In the genomic region with DNA sequence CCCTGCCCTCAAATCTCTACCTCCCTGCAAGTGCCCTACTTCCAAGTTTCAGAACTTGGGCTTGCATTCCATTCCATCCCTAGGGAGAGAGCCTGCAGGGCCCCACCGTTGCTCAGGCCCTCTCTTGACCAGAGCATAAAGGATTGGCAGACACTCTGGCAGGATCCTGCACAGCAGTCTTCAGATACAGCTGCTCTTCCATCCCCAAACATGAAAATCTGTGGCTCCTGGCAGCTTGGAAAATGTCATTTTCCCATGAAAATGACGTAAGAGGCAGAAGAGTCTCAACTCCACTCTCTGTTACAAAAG, we compare ENCODE assay signal across 1 cellular context.
TF ChIP-seq lines count a peak whose summit lies in the region.

No MANE protein-coding gene starts in this region.

TF ChIP-seq in HEK293, 187 proteins besides CTCF, POLR2A, EP300 and RAD21 (continued from another document):
- TF ChIP-seq ZNF324 (tag by site-specific recombination; IDR thresholded peaks at IDR 0.05) (0 out of 2 replicates have a peak, but pooled peaks have one; percentile 1), ZNF292 (tag by site-specific recombination; IDR thresholded peaks at IDR 0.05; ENCODE audit: borderline replicate concordance, low read depth) (no peak), ZNF335 (tag by site-specific recombination; conservative IDR thresholded peaks at IDR 0.05) (no peak), ZNF600 (tag by site-specific recombination; IDR thresholded peaks at IDR 0.05) (0 out of 2 replicates have a peak, but pooled peaks have one; percentile 18), ZIC2 (tag by site-specific recombination; IDR thresholded peaks at IDR 0.05) (no peak), GFI1B (tag by site-specific recombination; IDR thresholded peaks at IDR 0.05) (no peak), ZFP69B (tag by site-specific recombination; IDR thresholded peaks at IDR 0.05) (peak; percentile 76; the same call in 1 of the 2 replicates), PRDM4 (tag by site-specific recombination; IDR thresholded peaks at IDR 0.05) (no peak), ZNF155 (tag by site-specific recombination; IDR thresholded peaks at IDR 0.05) (no peak), IKZF3 (tag by site-specific recombination; IDR thresholded peaks at IDR 0.05) (no peak; the same call in none of the 2 replicates), MEIS1 (CRISPR knock-in tag; IDR thresholded peaks at IDR 0.05; ENCODE audit: borderline replicate concordance) (no peak), ZBTB20 (tag by site-specific recombination; IDR thresholded peaks at IDR 0.05) (no peak), ZBTB48 (tag by site-specific recombination; IDR thresholded peaks at IDR 0.05) (0 out of 2 replicates have a peak, but pooled peaks have one; percentile 22), ZNF768 (tag by site-specific recombination; IDR thresholded peaks at IDR 0.05) (no peak), ZNF423 (tag by site-specific recombination; IDR thresholded peaks at IDR 0.05) (no peak), ZNF610 (tag by site-specific recombination; IDR thresholded peaks at IDR 0.05; ENCODE audit: borderline replicate concordance) (no peak), ZNF221 (tag by site-specific recombination; IDR thresholded peaks at IDR 0.05; ENCODE audit: borderline replicate concordance) (no peak), ZEB2 (tag by site-specific recombination; IDR thresholded peaks at IDR 0.05) (no peak), ZNF843 (tag by site-specific recombination; IDR thresholded peaks at IDR 0.05) (no peak), ZNF223 (tag by site-specific recombination; IDR thresholded peaks at IDR 0.05) (no peak), RBAK (tag by site-specific recombination; IDR thresholded peaks at IDR 0.05) (no peak), ZNF157 (tag by site-specific recombination; IDR thresholded peaks at IDR 0.05) (no peak), KLF9 (tag by site-specific recombination; IDR thresholded peaks at IDR 0.05; ENCODE audit: low read depth) (no peak), ZNF23 (tag by site-specific recombination; IDR thresholded peaks at IDR 0.05; ENCODE audit: borderline replicate concordance) (no peak), ZNF555 (tag by site-specific recombination; conservative IDR thresholded peaks at IDR 0.05) (no peak)
- TF ChIP-seq, protein P1, sequence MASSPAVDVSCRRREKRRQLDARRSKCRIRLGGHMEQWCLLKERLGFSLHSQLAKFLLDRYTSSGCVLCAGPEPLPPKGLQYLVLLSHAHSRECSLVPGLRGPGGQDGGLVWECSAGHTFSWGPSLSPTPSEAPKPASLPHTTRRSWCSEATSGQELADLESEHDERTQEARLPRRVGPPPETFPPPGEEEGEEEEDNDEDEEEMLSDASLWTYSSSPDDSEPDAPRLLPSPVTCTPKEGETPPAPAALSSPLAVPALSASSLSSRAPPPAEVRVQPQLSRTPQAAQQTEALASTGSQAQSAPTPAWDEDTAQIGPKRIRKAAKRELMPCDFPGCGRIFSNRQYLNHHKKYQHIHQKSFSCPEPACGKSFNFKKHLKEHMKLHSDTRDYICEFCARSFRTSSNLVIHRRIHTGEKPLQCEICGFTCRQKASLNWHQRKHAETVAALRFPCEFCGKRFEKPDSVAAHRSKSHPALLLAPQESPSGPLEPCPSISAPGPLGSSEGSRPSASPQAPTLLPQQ (tag by site-specific recombination; IDR thresholded peaks at IDR 0.05): peak; percentile 76
- TF ChIP-seq, protein P2, sequence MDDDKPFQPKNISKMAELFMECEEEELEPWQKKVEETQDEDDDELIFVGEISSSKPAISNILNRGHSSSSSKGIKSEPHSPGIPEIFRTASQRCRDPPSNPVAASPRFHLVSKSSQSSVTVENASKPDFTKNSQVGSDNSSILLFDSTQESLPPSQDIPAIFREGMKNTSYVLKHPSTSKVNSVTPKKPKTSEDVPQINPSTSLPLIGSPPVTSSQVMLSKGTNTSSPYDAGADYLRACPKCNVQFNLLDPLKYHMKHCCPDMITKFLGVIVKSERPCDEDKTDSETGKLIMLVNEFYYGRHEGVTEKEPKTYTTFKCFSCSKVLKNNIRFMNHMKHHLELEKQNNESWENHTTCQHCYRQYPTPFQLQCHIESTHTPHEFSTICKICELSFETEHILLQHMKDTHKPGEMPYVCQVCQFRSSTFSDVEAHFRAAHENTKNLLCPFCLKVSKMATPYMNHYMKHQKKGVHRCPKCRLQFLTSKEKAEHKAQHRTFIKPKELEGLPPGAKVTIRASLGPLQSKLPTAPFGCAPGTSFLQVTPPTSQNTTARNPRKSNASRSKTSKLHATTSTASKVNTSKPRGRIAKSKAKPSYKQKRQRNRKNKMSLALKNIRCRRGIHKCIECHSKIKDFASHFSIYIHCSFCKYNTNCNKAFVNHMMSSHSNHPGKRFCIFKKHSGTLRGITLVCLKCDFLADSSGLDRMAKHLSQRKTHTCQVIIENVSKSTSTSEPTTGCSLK (tag by site-specific recombination; IDR thresholded peaks at IDR 0.05): no peak
- TF ChIP-seq, protein P3, sequence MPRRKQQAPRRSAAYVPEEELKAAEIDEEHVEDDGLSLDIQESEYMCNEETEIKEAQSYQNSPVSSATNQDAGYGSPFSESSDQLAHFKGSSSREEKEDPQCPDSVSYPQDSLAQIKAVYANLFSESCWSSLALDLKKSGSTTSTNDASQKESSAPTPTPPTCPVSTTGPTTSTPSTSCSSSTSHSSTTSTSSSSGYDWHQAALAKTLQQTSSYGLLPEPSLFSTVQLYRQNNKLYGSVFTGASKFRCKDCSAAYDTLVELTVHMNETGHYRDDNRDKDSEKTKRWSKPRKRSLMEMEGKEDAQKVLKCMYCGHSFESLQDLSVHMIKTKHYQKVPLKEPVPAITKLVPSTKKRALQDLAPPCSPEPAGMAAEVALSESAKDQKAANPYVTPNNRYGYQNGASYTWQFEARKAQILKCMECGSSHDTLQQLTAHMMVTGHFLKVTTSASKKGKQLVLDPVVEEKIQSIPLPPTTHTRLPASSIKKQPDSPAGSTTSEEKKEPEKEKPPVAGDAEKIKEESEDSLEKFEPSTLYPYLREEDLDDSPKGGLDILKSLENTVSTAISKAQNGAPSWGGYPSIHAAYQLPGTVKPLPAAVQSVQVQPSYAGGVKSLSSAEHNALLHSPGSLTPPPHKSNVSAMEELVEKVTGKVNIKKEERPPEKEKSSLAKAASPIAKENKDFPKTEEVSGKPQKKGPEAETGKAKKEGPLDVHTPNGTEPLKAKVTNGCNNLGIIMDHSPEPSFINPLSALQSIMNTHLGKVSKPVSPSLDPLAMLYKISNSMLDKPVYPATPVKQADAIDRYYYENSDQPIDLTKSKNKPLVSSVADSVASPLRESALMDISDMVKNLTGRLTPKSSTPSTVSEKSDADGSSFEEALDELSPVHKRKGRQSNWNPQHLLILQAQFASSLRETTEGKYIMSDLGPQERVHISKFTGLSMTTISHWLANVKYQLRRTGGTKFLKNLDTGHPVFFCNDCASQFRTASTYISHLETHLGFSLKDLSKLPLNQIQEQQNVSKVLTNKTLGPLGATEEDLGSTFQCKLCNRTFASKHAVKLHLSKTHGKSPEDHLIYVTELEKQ (tag by site-specific recombination; IDR thresholded peaks at IDR 0.05; ENCODE audit: borderline replicate concordance): no peak
- TF ChIP-seq, protein P4, sequence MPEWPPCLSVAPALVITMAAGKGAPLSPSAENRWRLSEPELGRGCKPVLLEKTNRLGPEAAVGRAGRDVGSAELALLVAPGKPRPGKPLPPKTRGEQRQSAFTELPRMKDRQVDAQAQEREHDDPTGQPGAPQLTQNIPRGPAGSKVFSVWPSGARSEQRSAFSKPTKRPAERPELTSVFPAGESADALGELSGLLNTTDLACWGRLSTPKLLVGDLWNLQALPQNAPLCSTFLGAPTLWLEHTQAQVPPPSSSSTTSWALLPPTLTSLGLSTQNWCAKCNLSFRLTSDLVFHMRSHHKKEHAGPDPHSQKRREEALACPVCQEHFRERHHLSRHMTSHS (tag by site-specific recombination; IDR thresholded peaks at IDR 0.05): no peak
- TF ChIP-seq, protein P5, sequence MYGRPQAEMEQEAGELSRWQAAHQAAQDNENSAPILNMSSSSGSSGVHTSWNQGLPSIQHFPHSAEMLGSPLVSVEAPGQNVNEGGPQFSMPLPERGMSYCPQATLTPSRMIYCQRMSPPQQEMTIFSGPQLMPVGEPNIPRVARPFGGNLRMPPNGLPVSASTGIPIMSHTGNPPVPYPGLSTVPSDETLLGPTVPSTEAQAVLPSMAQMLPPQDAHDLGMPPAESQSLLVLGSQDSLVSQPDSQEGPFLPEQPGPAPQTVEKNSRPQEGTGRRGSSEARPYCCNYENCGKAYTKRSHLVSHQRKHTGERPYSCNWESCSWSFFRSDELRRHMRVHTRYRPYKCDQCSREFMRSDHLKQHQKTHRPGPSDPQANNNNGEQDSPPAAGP (tag by site-specific recombination; IDR thresholded peaks at IDR 0.05): no peak
- TF ChIP-seq, protein P6, sequence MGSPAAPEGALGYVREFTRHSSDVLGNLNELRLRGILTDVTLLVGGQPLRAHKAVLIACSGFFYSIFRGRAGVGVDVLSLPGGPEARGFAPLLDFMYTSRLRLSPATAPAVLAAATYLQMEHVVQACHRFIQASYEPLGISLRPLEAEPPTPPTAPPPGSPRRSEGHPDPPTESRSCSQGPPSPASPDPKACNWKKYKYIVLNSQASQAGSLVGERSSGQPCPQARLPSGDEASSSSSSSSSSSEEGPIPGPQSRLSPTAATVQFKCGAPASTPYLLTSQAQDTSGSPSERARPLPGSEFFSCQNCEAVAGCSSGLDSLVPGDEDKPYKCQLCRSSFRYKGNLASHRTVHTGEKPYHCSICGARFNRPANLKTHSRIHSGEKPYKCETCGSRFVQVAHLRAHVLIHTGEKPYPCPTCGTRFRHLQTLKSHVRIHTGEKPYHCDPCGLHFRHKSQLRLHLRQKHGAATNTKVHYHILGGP (tag by site-specific recombination; IDR thresholded peaks at IDR 0.05): no peak
